Comparison of ENCODE assay signal across 8 cellular contexts in genomic region chr3:182837855-182838454, GRCh38. TPM values are rescaled to one million over a fixed set of nuclear protein-coding genes. Genes with fewer than 3 reads are reported as not detected.
A peak's percentile ranks its signal among the peaks of the same experiment; 100 is the strongest.
DNase-seq lines count a peak whose midpoint lies in the region; ATAC-seq and TF ChIP-seq lines count a peak whose summit lies in the region.

No MANE protein-coding gene starts in this region.

- no peak for ATAC-seq in GM18870 (IDR thresholded peaks at IDR 0.05; ENCODE audit: unreplicated experiment)

- no peaks in the 10 kb centered on the region for H3K9me3 Mint-ChIP-seq in osteocyte (ENCODE audit: unreplicated experiment)
- H3K9me3 Mint-ChIP-seq in activated CD4-positive, alpha-beta T cell treated with anti-CD3 and anti-CD28 coated beads, Interleukin-2, amount 10 ng/mL, durations not matched to agents 7 days and 5 days = no peaks in the 10 kb centered on the region

- H3K4me1 Mint-ChIP-seq in osteocyte (ENCODE audit: unreplicated experiment) = peaks cover under 1% of the 10 kb centered on the region
- H3K4me1 Mint-ChIP-seq in activated CD4-positive, alpha-beta T cell treated with anti-CD3 and anti-CD28 coated beads, Interleukin-2, amount 10 ng/mL, durations not matched to agents 7 days and 5 days = peaks cover 3% of the 10 kb centered on the region

- H3K27me3 Mint-ChIP-seq in osteocyte (ENCODE audit: unreplicated experiment) = no peaks in the 10 kb centered on the region
- no peaks in the 10 kb centered on the region for H3K27me3 Mint-ChIP-seq in activated CD4-positive, alpha-beta T cell treated with anti-CD3 and anti-CD28 coated beads, Interleukin-2, amount 10 ng/mL, durations not matched to agents 7 days and 5 days

- peaks cover 30% of the 10 kb centered on the region for H3K36me3 Mint-ChIP-seq in osteocyte (ENCODE audit: unreplicated experiment)
- H3K36me3 Mint-ChIP-seq in activated CD4-positive, alpha-beta T cell treated with anti-CD3 and anti-CD28 coated beads, Interleukin-2, amount 10 ng/mL, durations not matched to agents 7 days and 5 days (ENCODE audit: low read depth) = peaks cover 52% of the 10 kb centered on the region

- DNase-seq in NCI-H146 (lab: John Stamatoyannopoulos, UW) = peak; percentile 49
- DNase-seq in colonic mucosa = no peak
- no peak for DNase-seq in osteocyte (ENCODE audit: extremely low spot score, unreplicated experiment)
- DNase-seq in activated CD4-positive, alpha-beta T cell treated with anti-CD3 and anti-CD28 coated beads, Interleukin-2, amount 10 ng/mL, durations not matched to agents 7 days and 5 days = no peak
- DNase-seq in NCI-H128 (lab: John Stamatoyannopoulos, UW; ENCODE audit: unreplicated experiment) = no peak
- DNase-seq in stimulated activated CD8-positive, alpha-beta memory T cell treated with anti-CD3 and anti-CD28 coated beads, Interleukin-4, amount 100 ng/mL, for 48 hours = no peak

- CTCF ChIA-PET in activated CD4-positive, alpha-beta T cell treated with anti-CD3 and anti-CD28 coated beads, Interleukin-2, amount 10 ng/mL, durations not matched to agents 7 days and 5 days (lab: Charles Lee) = no interaction called here

- H3K4me3 ChIP-seq in DOHH2 (ENCODE audit: low read length) (no peak overlapping the region), colonic mucosa (no peak overlapping the region)

- H3K4me1 ChIP-seq in DOHH2 (ENCODE audit: control insufficient read depth, low read length) (no peaks in the 10 kb centered on the region), colonic mucosa (no peaks in the 10 kb centered on the region)

- no peak overlapping the region for H3K4me3 Mint-ChIP-seq in osteocyte (ENCODE audit: unreplicated experiment)
- H3K4me3 Mint-ChIP-seq in activated CD4-positive, alpha-beta T cell treated with anti-CD3 and anti-CD28 coated beads, Interleukin-2, amount 10 ng/mL, durations not matched to agents 7 days and 5 days = no peak overlapping the region

- H4K20me1 ChIP-seq in DOHH2 (ENCODE audit: control insufficient read depth, insufficient read depth, low read depth, low read length) = no peaks in the 10 kb centered on the region

- H3K27me3 ChIP-seq in DOHH2 (ENCODE audit: control insufficient read depth, low read length) (no peaks in the 10 kb centered on the region), colonic mucosa (no peaks in the 10 kb centered on the region)

- H3K9me3 ChIP-seq in DOHH2 (ENCODE audit: control insufficient read depth, insufficient read depth, low read length) (no peaks in the 10 kb centered on the region), colonic mucosa (no peaks in the 10 kb centered on the region)

- H3F3A ChIP-seq in DOHH2 (ENCODE audit: control insufficient read depth, insufficient read depth) = no peaks in the 10 kb centered on the region

- H3K27ac ChIP-seq in DOHH2 (ENCODE audit: low read depth, low read length) = no peak overlapping the region
- no peak overlapping the region for H3K27ac ChIP-seq in colonic mucosa

- no peak overlapping the region for H3K9ac ChIP-seq in colonic mucosa (ENCODE audit: low read depth in 2 of 2, low read length in 2 of 2)

- POLR2A ChIA-PET in activated CD4-positive, alpha-beta T cell treated with anti-CD3 and anti-CD28 coated beads, Interleukin-2, amount 10 ng/mL, durations not matched to agents 7 days and 5 days (lab: Charles Lee) = no interaction called here

- H3K27ac Mint-ChIP-seq in osteocyte (ENCODE audit: unreplicated experiment) = no peak overlapping the region
- no peak overlapping the region for H3K27ac Mint-ChIP-seq in activated CD4-positive, alpha-beta T cell treated with anti-CD3 and anti-CD28 coated beads, Interleukin-2, amount 10 ng/mL, durations not matched to agents 7 days and 5 days

- TF ChIP-seq CTCF in DOHH2 (IDR thresholded peaks at IDR 0.05; ENCODE audit: low read depth, low read length, poor library complexity, severe bottlenecking) (peak; percentile 43), colonic mucosa (IDR thresholded peaks at IDR 0.05) (peak; percentile 27), osteocyte (IDR thresholded peaks at IDR 0.05) (peak; percentile 65)

- H3K36me3 ChIP-seq in DOHH2 (ENCODE audit: control insufficient read depth, low read length) (peaks cover 33% of the 10 kb centered on the region), colonic mucosa (no peaks in the 10 kb centered on the region)

- H3K4me2 ChIP-seq in DOHH2 (ENCODE audit: low read length) = no peak overlapping the region

- intact Hi-C loops in colonic mucosa (cut with DNase I) = loop anchor here (5.0 kb wide), 1 partner anchor 126 kb away; no protein-coding TSS in a partner anchor

- H3K9me2 ChIP-seq in DOHH2 (replicated peaks; ENCODE audit: control insufficient read depth, low read length) = no peaks in the 10 kb centered on the region

- H3K79me2 ChIP-seq in DOHH2 (ENCODE audit: control insufficient read depth, low read length) = no peaks in the 10 kb centered on the region

RNA-seq across cellular contexts. Expression of gene ATP11B, which starts 44.7 kb away (rescaled TPM):
- total RNA-seq in colonic mucosa (100 to 1,000 TPM; 100 to 129 TPM), osteocyte (69.2 and 70.1 TPM in 2 replicates)
- total RNA-seq in activated CD4-positive, alpha-beta T cell treated with anti-CD3 and anti-CD28 coated beads, Interleukin-2, amount 10 ng/mL, durations not matched to agents 7 days and 5 days = 100 to 1,000 TPM; 104 to 105 TPM
